In genomic region chr2:201955702-201956141, GRCh38 we compare ENCODE assay signal across 12 cellular contexts.
DNase-seq lines count a peak whose midpoint lies in the region; ATAC-seq and TF ChIP-seq lines count a peak whose summit lies in the region.
"Had no signal": no experiment of that assay in that cellular context is flagged by ENCODE, and none has a peak within 500 bp of the region (broad histone marks: within the 10 kb centered on the region; RNA-seq: fewer than 3 reads in every experiment).

No MANE protein-coding gene starts in this region.

- H3K27me3 Mint-ChIP-seq in chondrocyte (ENCODE audit: low read depth) (peaks cover 6% of the 10 kb centered on the region), nephron progenitor cell (ENCODE audit: low read depth, poor library complexity) (peaks cover 6% of the 10 kb centered on the region)

- TF ChIP-seq CTCF in chondrocyte (IDR thresholded peaks at IDR 0.05), result no peak
- TF ChIP-seq CTCF in nephron progenitor cell (IDR thresholded peaks at IDR 0.05), result no peak

- intact Hi-C loops in Right ventricle myocardium superior (cut with DNase I), result no loop called here
- intact Hi-C loops in cardiac septum (cut with DNase I), result no loop called here

- H3K4me1 Mint-ChIP-seq in chondrocyte (ENCODE audit: low read depth), result peaks cover 33% of the 10 kb centered on the region
- peaks cover 72% of the 10 kb centered on the region for H3K4me1 Mint-ChIP-seq in nephron progenitor cell
- H3K4me1 Mint-ChIP-seq: activated CD4-positive, alpha-beta T cell treated with anti-CD3 and anti-CD28 coated beads for 36 hours had no signal

- H3K27ac Mint-ChIP-seq in chondrocyte (ENCODE audit: unreplicated experiment), result no peak overlapping the region
- H3K27ac Mint-ChIP-seq in nephron progenitor cell, result peak overlapping the region; percentile 30
- H3K27ac Mint-ChIP-seq: activated CD4-positive, alpha-beta T cell treated with anti-CD3 and anti-CD28 coated beads for 36 hours; type B pancreatic cell had no signal

- DNase-seq in Right ventricle myocardium superior (no peak), cardiac septum (ENCODE audit: low spot score) (no peak), chondrocyte (ENCODE audit: low spot score) (peak; percentile 51), nephron progenitor cell (no peak)
- DNase-seq in stimulated activated naive CD4-positive, alpha-beta T cell treated with Interleukin-2 at 50 U/mL for 16 hours (lab: John Stamatoyannopoulos, UW), result no peak
- DNase-seq: activated CD4-positive, alpha-beta T cell treated with anti-CD3 and anti-CD28 coated beads for 36 hours; activated T-cell treated with anti-CD3 and anti-CD28 coated beads, Interleukin-2, amount 50 U/mL, for 48 hours; DMS153 had no signal

- H3K4me3 Mint-ChIP-seq in chondrocyte (ENCODE audit: unreplicated experiment), result no peak overlapping the region
- H3K4me3 Mint-ChIP-seq in nephron progenitor cell, result no peak overlapping the region
- H3K4me3 Mint-ChIP-seq: activated CD4-positive, alpha-beta T cell treated with anti-CD3 and anti-CD28 coated beads for 36 hours; type B pancreatic cell had no signal

- ATAC-seq in Right ventricle myocardium superior (ENCODE audit: poor library complexity), result peak; percentile 63
- ATAC-seq in HG03439 (IDR thresholded peaks at IDR 0.05; ENCODE audit: unreplicated experiment), result no peak
- no peak for ATAC-seq in GM21515 (IDR thresholded peaks at IDR 0.05; ENCODE audit: unreplicated experiment)
- ATAC-seq in HG03159 (IDR thresholded peaks at IDR 0.05; ENCODE audit: unreplicated experiment), result no peak
- ATAC-seq: activated CD4-positive, alpha-beta T cell treated with anti-CD3 and anti-CD28 coated beads for 36 hours had no signal

- H3K36me3 Mint-ChIP-seq in chondrocyte (ENCODE audit: low read depth) (no peaks in the 10 kb centered on the region), nephron progenitor cell (ENCODE audit: low read depth) (no peaks in the 10 kb centered on the region)
- H3K36me3 Mint-ChIP-seq: type B pancreatic cell had no signal

- H3K9me3 Mint-ChIP-seq in chondrocyte (ENCODE audit: low read depth) (no peaks in the 10 kb centered on the region), nephron progenitor cell (no peaks in the 10 kb centered on the region)
- H3K9me3 Mint-ChIP-seq: type B pancreatic cell had no signal
